In the genomic region with DNA sequence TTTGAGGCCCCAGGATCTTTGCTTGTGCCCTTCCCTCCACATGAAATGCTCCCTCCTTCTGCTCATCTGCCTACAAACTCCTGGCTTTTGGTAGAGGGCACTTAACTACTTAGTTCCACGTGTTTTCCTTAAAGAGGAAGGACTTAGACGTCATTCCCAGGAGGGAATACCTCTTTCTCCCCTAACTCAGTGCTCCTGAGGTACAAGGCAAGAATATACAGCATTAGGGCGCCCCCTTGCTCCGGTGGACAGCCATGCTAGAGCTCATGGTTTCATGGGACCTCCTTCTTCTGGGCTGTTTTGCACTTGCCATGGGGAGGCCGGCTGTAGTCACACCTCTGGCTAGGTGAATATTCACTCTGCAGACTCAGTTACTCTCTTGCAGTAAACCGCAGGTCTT, we compare ENCODE assay signal across 9 cellular contexts.
DNase-seq lines count a peak whose midpoint lies in the region; ATAC-seq and TF ChIP-seq lines count a peak whose summit lies in the region.
"Had no signal": no experiment of that assay in that cellular context is flagged by ENCODE, and none has a peak within 500 bp of the region (broad histone marks: within the 10 kb centered on the region; RNA-seq: fewer than 3 reads in every experiment).

No MANE protein-coding gene starts in this region.

- peak; percentile 75 for TF ChIP-seq CTCF in PC-3 (conservative IDR thresholded peaks at IDR 0.05; ENCODE audit: low read depth, low read length)
- peak in 2 of 3 experiments; percentile 14 to 23 for TF ChIP-seq CTCF in esophagus muscularis mucosa (IDR thresholded peaks at IDR 0.05)
- peak; percentile 65 for TF ChIP-seq CTCF in progenitor cell of endocrine pancreas (IDR thresholded peaks at IDR 0.05; ENCODE audit: unreplicated experiment)

- intact Hi-C loops in PC-3 (cut with micrococcal nuclease) (no loop called here), esophagus muscularis mucosa (cut with DNase I) (no loop called here)

- no peaks in the 10 kb centered on the region for H3K4me1 ChIP-seq in PC-3 (ENCODE audit: insufficient read depth, low read length)
- H3K4me1 ChIP-seq in esophagus muscularis mucosa = no peaks in the 10 kb centered on the region

- no peak overlapping the region for H2AFZ ChIP-seq in PC-3 (ENCODE audit: low read length)

- CTCF ChIA-PET in PC-3 (lab: Charles Lee) = interaction anchor here (0.5 kb wide), 1 partner anchor 323 kb away, joined by 3 read pairs; no protein-coding TSS in a partner anchor

- no peak overlapping the region for H3K9ac ChIP-seq in PC-3 (ENCODE audit: low read length)

- peaks cover 8% of the 10 kb centered on the region for H3K27me3 Mint-ChIP-seq in progenitor cell of endocrine pancreas

- no peaks in the 10 kb centered on the region for H3K79me2 ChIP-seq in PC-3 (ENCODE audit: low read length)

- H3K36me3 ChIP-seq in PC-3 (ENCODE audit: low read depth, low read length) (no peaks in the 10 kb centered on the region), esophagus muscularis mucosa (no peaks in the 10 kb centered on the region)

- ATAC-seq in HG02973 (IDR thresholded peaks at IDR 0.05; ENCODE audit: unreplicated experiment) (peak; percentile 59), PC-3 (peak; percentile 54; the same call in 1 of the 2 replicates), HG03469 (IDR thresholded peaks at IDR 0.05; ENCODE audit: unreplicated experiment) (no peak)

- H3K4me3 ChIP-seq in PC-3 (ENCODE audit: low read length) = no peak overlapping the region
- no peak overlapping the region for H3K4me3 ChIP-seq in esophagus muscularis mucosa

- H3K9me3 ChIP-seq in PC-3 (ENCODE audit: low read length) (no peaks in the 10 kb centered on the region), esophagus muscularis mucosa (no peaks in the 10 kb centered on the region)

- no peak overlapping the region for H3K27ac Mint-ChIP-seq in progenitor cell of endocrine pancreas
- H3K27ac Mint-ChIP-seq: CD8-positive, alpha-beta T cell had no signal

- POLR2A ChIA-PET in PC-3 (lab: Charles Lee; ENCODE audit: unreplicated experiment) = no interaction called here

- TF ChIP-seq EP300 in esophagus muscularis mucosa (IDR thresholded peaks at IDR 0.05) = no peak

- BruUV-seq in PC-3 (replicated peaks; lab: Mats Ljungman, UMichigan) = no TSS peak

- no peak overlapping the region for H3K4me2 ChIP-seq in PC-3 (ENCODE audit: low read length)

- H3K9me2 ChIP-seq in PC-3 (replicated peaks; ENCODE audit: low read length) = no peaks in the 10 kb centered on the region

- no peaks in the 10 kb centered on the region for H3K9me3 Mint-ChIP-seq in progenitor cell of endocrine pancreas (ENCODE audit: low read depth)
- H3K9me3 Mint-ChIP-seq: CD8-positive, alpha-beta T cell had no signal

- no peaks in the 10 kb centered on the region for H3K4me1 Mint-ChIP-seq in progenitor cell of endocrine pancreas (ENCODE audit: low read depth)

- 19% methylated on average over 6 of the region's 6 CpGs for WGBS in esophagus muscularis mucosa

- no peaks in the 10 kb centered on the region for H4K20me1 ChIP-seq in PC-3 (ENCODE audit: low read length)

- no peaks in the 10 kb centered on the region for H3F3A ChIP-seq in PC-3 (ENCODE audit: low read length, unreplicated experiment)

- H3K36me3 Mint-ChIP-seq in progenitor cell of endocrine pancreas (ENCODE audit: insufficient read depth) = no peaks in the 10 kb centered on the region
- H3K36me3 Mint-ChIP-seq: CD8-positive, alpha-beta T cell had no signal

- no peak for TF ChIP-seq POLR2A in esophagus muscularis mucosa (IDR thresholded peaks at IDR 0.05; ENCODE audit: low read depth)

- H3K27ac ChIP-seq in PC-3 (ENCODE audit: low read length) (no peak overlapping the region), esophagus muscularis mucosa (replicated peaks in 1 of 4) (no peak overlapping the region)

- peaks cover 40% of the 10 kb centered on the region for H3K27me3 ChIP-seq in PC-3 (ENCODE audit: low read length)
- no peaks in the 10 kb centered on the region for H3K27me3 ChIP-seq in esophagus muscularis mucosa

- DNase-seq in NCI-H510A treated with DMSO at 0.1 percent for 48 hours (lab: John Stamatoyannopoulos, UW) (peak; percentile 3), NCI-H510A (lab: John Stamatoyannopoulos, UW) (no peak), PC-3 (peak; percentile 54), esophagus muscularis mucosa (ENCODE audit: extremely low spot score) (peak; percentile 91), progenitor cell of endocrine pancreas (ENCODE audit: low spot score, unreplicated experiment) (peak; percentile 29), NCI-H226 (no peak)

- H3K4me3 Mint-ChIP-seq in progenitor cell of endocrine pancreas (ENCODE audit: low read depth) = no peak overlapping the region
- H3K4me3 Mint-ChIP-seq: CD8-positive, alpha-beta T cell had no signal

Comparison
In these comparisons a context has a peak if more than half of its experiments do, and no peak if none do; other contexts are left out.
1. DNase-seq: peak in NCI-H510A treated with DMSO at 0.1 percent for 48 hours (single experiment), PC-3 (single experiment), esophagus muscularis mucosa (single experiment) and progenitor cell of endocrine pancreas (single experiment); none in NCI-H510A (single experiment) and NCI-H226 (single experiment).
2. CTCF ChIP-seq: peak in every context shown above with its lines; median percentile 75 in PC-3; 65 in progenitor cell of endocrine pancreas; 18 in esophagus muscularis mucosa.